ENCODE assay signal across 9 cellular contexts in genomic region chr1:23370744-23371710, GRCh38. TPM values are rescaled to one million over a fixed set of nuclear protein-coding genes. Genes with fewer than 3 reads are reported as not detected.
DNase-seq lines count a peak whose midpoint lies in the region; TF ChIP-seq lines count a peak whose summit lies in the region.
"Had no signal": no experiment of that assay in that cellular context is flagged by ENCODE, and none has a peak within 500 bp of the region (broad histone marks: within the 10 kb centered on the region; RNA-seq: fewer than 3 reads in every experiment).

No MANE protein-coding gene starts in this region.

- H3K9me3 ChIP-seq in adrenal gland (replicated peaks in 1 of 3) (no peaks in the 10 kb centered on the region), thymus (ENCODE audit: control insufficient read depth) (no peaks in the 10 kb centered on the region)

- 31 to 36% (median 33%) methylated on average over 14 of the region's 14 CpGs for WGBS in adrenal gland, 4 donors
- 70% methylated on average over 14 of the region's 14 CpGs for WGBS in thymus

- CTCF ChIA-PET in activated CD4-positive, alpha-beta memory T cell treated with anti-CD3 and anti-CD28 coated beads for 36 hours (lab: Charles Lee), result interaction anchor here (1.2 kb wide), 1 partner anchor 33 kb away, joined by 3 read pairs; no protein-coding TSS in a partner anchor
- CTCF ChIA-PET in activated CD4-positive, alpha-beta memory T cell treated with anti-CD3 and anti-CD28 coated beads, Interleukin-2, amount 10 ng/mL, durations not matched to agents 7 days and 5 days (lab: Charles Lee), result no interaction called here

- peak overlapping the region in 1 of 4 donors; percentile 84 for H3K4me3 ChIP-seq in adrenal gland
- peak overlapping the region; percentile 6 for H3K4me3 ChIP-seq in kidney epithelial cell (ENCODE audit: low read depth, low read length)
- H3K4me3 ChIP-seq in thymus (ENCODE audit: low read length), result no peak overlapping the region

- no peaks in the 10 kb centered on the region for H3K9me3 Mint-ChIP-seq in activated CD4-positive, alpha-beta memory T cell treated with anti-CD3 and anti-CD28 coated beads for 36 hours
- peaks cover 7% of the 10 kb centered on the region for H3K9me3 Mint-ChIP-seq in activated CD4-positive, alpha-beta memory T cell treated with anti-CD3 and anti-CD28 coated beads, Interleukin-2, amount 10 ng/mL, durations not matched to agents 7 days and 5 days

- H3K36me3 ChIP-seq in adrenal gland (replicated peaks in 1 of 2) (peaks cover 0 to 13% of the 10 kb centered on the region in 2 donors), kidney epithelial cell (ENCODE audit: control insufficient read depth, insufficient read depth, low read length) (no peaks in the 10 kb centered on the region), thymus (ENCODE audit: control insufficient read depth, insufficient read depth) (no peaks in the 10 kb centered on the region)

- H3K4me3 Mint-ChIP-seq in activated CD4-positive, alpha-beta memory T cell treated with anti-CD3 and anti-CD28 coated beads for 36 hours, result peak overlapping the region; percentile 93
- H3K4me3 Mint-ChIP-seq in activated CD4-positive, alpha-beta memory T cell treated with anti-CD3 and anti-CD28 coated beads, Interleukin-2, amount 10 ng/mL, durations not matched to agents 7 days and 5 days, result no peak overlapping the region

- H3K27ac ChIP-seq in adrenal gland (peak overlapping the region; percentile 86 to 98 (median 93)), thymus (ENCODE audit: low read depth) (peak overlapping the region; percentile 62)

- no peak for DNase-seq in activated CD4-positive, alpha-beta memory T cell treated with anti-CD3 and anti-CD28 coated beads for 36 hours
- DNase-seq in activated CD4-positive, alpha-beta memory T cell treated with anti-CD3 and anti-CD28 coated beads, Interleukin-2, amount 10 ng/mL, durations not matched to agents 7 days and 5 days, result no peak
- DNase-seq in adrenal gland (peak in 2 of 7 donors; percentile 32 to 70), kidney epithelial cell (ENCODE audit: low read depth) (no peak), cerebellar nuclear complex (lab: John Stamatoyannopoulos, UW) (no peak), medulla oblongata (ENCODE audit: extremely low spot score) (no peak)
- DNase-seq in activated CD4-positive, alpha-beta T cell treated with anti-CD3 and anti-CD28 coated beads, Interleukin-2, amount 50 U/mL, for 4 hours, result no peak
- DNase-seq: activated T-cell treated with anti-CD3 and anti-CD28 coated beads for 4 hours had no signal

- H3K36me3 Mint-ChIP-seq in activated CD4-positive, alpha-beta memory T cell treated with anti-CD3 and anti-CD28 coated beads for 36 hours, result peaks cover 11% of the 10 kb centered on the region
- peaks cover 22% of the 10 kb centered on the region for H3K36me3 Mint-ChIP-seq in activated CD4-positive, alpha-beta memory T cell treated with anti-CD3 and anti-CD28 coated beads, Interleukin-2, amount 10 ng/mL, durations not matched to agents 7 days and 5 days (ENCODE audit: low read depth)

- H3K27me3 Mint-ChIP-seq in activated CD4-positive, alpha-beta memory T cell treated with anti-CD3 and anti-CD28 coated beads for 36 hours, result no peaks in the 10 kb centered on the region
- H3K27me3 Mint-ChIP-seq in activated CD4-positive, alpha-beta memory T cell treated with anti-CD3 and anti-CD28 coated beads, Interleukin-2, amount 10 ng/mL, durations not matched to agents 7 days and 5 days, result no peaks in the 10 kb centered on the region

- intact Hi-C loops in activated CD4-positive, alpha-beta memory T cell treated with anti-CD3 and anti-CD28 coated beads for 36 hours (cut with micrococcal nuclease), result no loop called here
- intact Hi-C loops in adrenal gland (cut with DNase I), result no loop called here

- TF ChIP-seq POLR2A in adrenal gland (IDR thresholded peaks at IDR 0.05), result no peak

- H3K4me1 Mint-ChIP-seq in activated CD4-positive, alpha-beta memory T cell treated with anti-CD3 and anti-CD28 coated beads for 36 hours (ENCODE audit: low read depth), result peaks cover 28% of the 10 kb centered on the region
- peaks cover 31% of the 10 kb centered on the region for H3K4me1 Mint-ChIP-seq in activated CD4-positive, alpha-beta memory T cell treated with anti-CD3 and anti-CD28 coated beads, Interleukin-2, amount 10 ng/mL, durations not matched to agents 7 days and 5 days

- no peaks in the 10 kb centered on the region for H3K27me3 ChIP-seq in adrenal gland
- no peaks in the 10 kb centered on the region for H3K27me3 ChIP-seq in kidney epithelial cell (ENCODE audit: control insufficient read depth, insufficient read depth, low read length)
- H3K27me3 ChIP-seq in thymus (ENCODE audit: control insufficient read depth, insufficient read depth), result no peaks in the 10 kb centered on the region

- no peak overlapping the region for H3K27ac Mint-ChIP-seq in activated CD4-positive, alpha-beta memory T cell treated with anti-CD3 and anti-CD28 coated beads for 36 hours
- no peak overlapping the region for H3K27ac Mint-ChIP-seq in activated CD4-positive, alpha-beta memory T cell treated with anti-CD3 and anti-CD28 coated beads, Interleukin-2, amount 10 ng/mL, durations not matched to agents 7 days and 5 days

- TF ChIP-seq CTCF in adrenal gland (IDR thresholded peaks at IDR 0.05) (peak in 1 of 6 experiments; percentile 8), kidney epithelial cell (IDR thresholded peaks at IDR 0.05; ENCODE audit: insufficient read depth, low read length, poor library complexity, severe bottlenecking) (peak; percentile 36)

- H3K4me1 ChIP-seq in adrenal gland (replicated peaks in 1 of 2) (peaks cover 29 to 46% of the 10 kb centered on the region in 2 donors), thymus (ENCODE audit: control insufficient read depth, insufficient read depth, low read length) (peaks cover 13% of the 10 kb centered on the region)

- POLR2A ChIA-PET in activated CD4-positive, alpha-beta memory T cell treated with anti-CD3 and anti-CD28 coated beads for 36 hours (lab: Charles Lee), result interaction anchor here (1.0 to 5.5 kb wide), 2 partner anchors 26 to 27 kb away, joined by 5 to 65 read pairs; partner anchors contain the start of gene HNRNPR
- POLR2A ChIA-PET in activated CD4-positive, alpha-beta memory T cell treated with anti-CD3 and anti-CD28 coated beads, Interleukin-2, amount 10 ng/mL, durations not matched to agents 7 days and 5 days (lab: Charles Lee), result interaction anchor here (1.0 to 3.6 kb wide), 3 partner anchors 8 to 26 kb away, joined by 3 to 60 read pairs (median 3); partner anchors contain the start of gene HNRNPR

RNA-seq across cellular contexts. Expression of gene ZNF436, which starts 1.4 kb away (rescaled TPM):
- total RNA-seq in activated CD4-positive, alpha-beta memory T cell treated with anti-CD3 and anti-CD28 coated beads for 36 hours, result 1 to 10 TPM; 4.6 to 4.8 TPM
- total RNA-seq in activated CD4-positive, alpha-beta memory T cell treated with anti-CD3 and anti-CD28 coated beads, Interleukin-2, amount 10 ng/mL, durations not matched to agents 7 days and 5 days, result 1 to 10 TPM; 6.1 to 6.8 TPM
- total RNA-seq in adrenal gland, result 10 to 100 TPM in 7 of 8 donors, 1 to 10 TPM in 1; 7.8 to 43.7 (median 25.1) TPM
- 10 to 100 TPM; 10.1 to 16.2 (median 13.3) TPM for polyA plus RNA-seq in adrenal gland
- total RNA-seq in kidney epithelial cell, result 7.3 and 11.7 TPM in 2 replicates
- polyA plus RNA-seq in thymus, result 6.6 TPM

RNA-seq across cellular contexts. Expression of gene HNRNPR, which starts 26.9 kb away (rescaled TPM):
- total RNA-seq in activated CD4-positive, alpha-beta memory T cell treated with anti-CD3 and anti-CD28 coated beads for 36 hours, result 100 to 1,000 TPM; 180 to 183 TPM
- 100 to 1,000 TPM; 175 to 179 TPM for total RNA-seq in activated CD4-positive, alpha-beta memory T cell treated with anti-CD3 and anti-CD28 coated beads, Interleukin-2, amount 10 ng/mL, durations not matched to agents 7 days and 5 days
- 100 to 1,000 TPM in 3 of 8 donors, 10 to 100 TPM in 5; 36.5 to 141 (median 81.5) TPM for total RNA-seq in adrenal gland
- 100 to 1,000 TPM in 1 of 3 donors, 10 to 100 TPM in 2; 51.7 to 190 (median 83.1) TPM for polyA plus RNA-seq in adrenal gland
- total RNA-seq in kidney epithelial cell, result 75.7 and 82.2 TPM in 2 replicates
- 119 TPM for polyA plus RNA-seq in thymus

RNA-seq across cellular contexts. Expression of gene TCEA3, which starts 53.5 kb away (rescaled TPM):
- 1 to 10 TPM; 4.4 to 4.5 TPM for total RNA-seq in activated CD4-positive, alpha-beta memory T cell treated with anti-CD3 and anti-CD28 coated beads for 36 hours
- 1 to 10 TPM; 1.2 to 1.7 TPM for total RNA-seq in activated CD4-positive, alpha-beta memory T cell treated with anti-CD3 and anti-CD28 coated beads, Interleukin-2, amount 10 ng/mL, durations not matched to agents 7 days and 5 days
- 100 to 1,000 TPM in 5 of 8 donors, 10 to 100 TPM in 3; 23.6 to 152 (median 115) TPM for total RNA-seq in adrenal gland
- polyA plus RNA-seq in adrenal gland, result 100 to 1,000 TPM in 2 of 3 donors, 10 to 100 TPM in 1; 51.8 to 132 (median 102) TPM
- total RNA-seq in kidney epithelial cell, result 3.7 and 6.8 TPM in 2 replicates
- 5.5 TPM for polyA plus RNA-seq in thymus
